In the genomic region with DNA sequence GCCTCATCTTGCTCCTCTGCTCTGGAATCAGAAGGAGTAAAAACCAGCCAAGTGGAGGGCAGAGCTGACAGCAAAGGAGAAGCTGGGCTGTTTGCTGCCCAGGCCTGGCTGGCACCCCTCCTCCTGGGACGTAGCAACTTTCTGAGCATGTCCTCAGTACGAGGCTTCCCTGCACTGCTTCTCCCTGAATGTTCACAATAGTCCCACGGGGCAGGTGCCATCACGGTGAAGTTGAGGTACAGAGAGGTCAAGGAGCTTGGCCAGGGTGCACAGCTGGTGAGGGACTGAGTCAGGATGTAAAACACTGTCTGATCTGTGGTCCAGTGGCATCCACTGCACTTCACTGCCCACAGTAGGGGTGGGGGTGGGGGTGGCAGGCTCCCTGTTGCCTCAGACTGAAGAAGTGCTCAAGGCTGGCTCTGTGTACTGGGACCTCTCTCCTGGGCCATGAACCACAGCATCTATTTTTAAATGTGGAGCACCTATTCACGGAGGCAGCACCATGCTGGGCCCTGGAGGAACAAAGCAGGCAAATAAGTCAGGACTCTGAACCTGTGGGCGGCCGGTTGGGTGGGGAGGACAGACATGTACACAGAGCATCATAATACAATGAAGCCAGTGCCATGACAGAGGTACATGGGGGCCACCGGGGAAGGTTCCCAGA, we compare ENCODE assay signal across 23 cellular contexts.
"Had no signal": no experiment of that assay in that cellular context is flagged by ENCODE, and none has a peak within 500 bp of the region (broad histone marks: within the 10 kb centered on the region; RNA-seq: fewer than 3 reads in every experiment).

No MANE protein-coding gene starts in this region.

- H3K27me3 ChIP-seq: cardiac muscle cell, hepatocyte, SJCRH30 had no signal

- H3K27ac Mint-ChIP-seq: activated T-helper 17 cell treated with anti-CD3 and anti-CD28 coated beads, Interleukin-2, amount 50 U/mL, for 72 hours; immature natural killer cell; nephron; T-cell; T-helper 2 cell treated with Interferon-gamma antibody and Interleukin-4, amounts not matched to agents 5 μg/mL and 100 μg/mL, for 36 hours; type B pancreatic cell had no signal

- H3K27ac ChIP-seq: cardiac muscle cell, hepatocyte, left ventricle myocardium inferior, SJCRH30, thoracic aorta had no signal

- H3K4me1 Mint-ChIP-seq: activated T-helper 17 cell treated with anti-CD3 and anti-CD28 coated beads, Interleukin-2, amount 50 U/mL, for 72 hours; immature natural killer cell; nephron had no signal

- H3K36me3 ChIP-seq: cardiac muscle cell, left ventricle myocardium inferior, SJCRH30, thoracic aorta had no signal

- H3K4me3 ChIP-seq: cardiac muscle cell, hepatocyte, left ventricle myocardium inferior, SJCRH30, thoracic aorta had no signal

- DNase-seq: activated CD4-positive, alpha-beta T cell treated with anti-CD3 and anti-CD28 coated beads, Interleukin-2, amount 50 U/mL, for 4 hours; activated CD8-positive, alpha-beta memory T cell treated with anti-CD3 and anti-CD28 coated beads for 24 hours; activated naive CD4-positive, alpha-beta T cell treated with Interleukin-2 at 50 U/mL for 16 hours; dermis blood vessel endothelial cell; effector CD8-positive, alpha-beta T cell; foreskin melanocyte; immature natural killer cell; left ventricle myocardium inferior; mammary epithelial cell; midbrain; occipital lobe; SJCRH30; stimulated activated CD4-positive, alpha-beta T cell treated with anti-CD3 and anti-CD28 coated beads, Interleukin-4, amount 100 ng/mL, for 1 hour; stimulated activated naive CD4-positive, alpha-beta T cell; T-cell had no signal

- H3K36me3 Mint-ChIP-seq: type B pancreatic cell had no signal

- H3K4me1 ChIP-seq: SJCRH30 had no signal

- ATAC-seq: activated T-helper 17 cell treated with anti-CD3 and anti-CD28 coated beads, Interleukin-2, amount 50 U/mL, for 72 hours; esophagus mucosa; T-cell had no signal

- H3K27me3 Mint-ChIP-seq: activated T-helper 17 cell treated with anti-CD3 and anti-CD28 coated beads, Interleukin-2, amount 50 U/mL, for 72 hours; T-cell; type B pancreatic cell had no signal

- H3K4me3 Mint-ChIP-seq: activated T-helper 17 cell treated with anti-CD3 and anti-CD28 coated beads, Interleukin-2, amount 50 U/mL, for 72 hours; immature natural killer cell; nephron; T-cell; T-helper 2 cell treated with Interferon-gamma antibody and Interleukin-4, amounts not matched to agents 5 μg/mL and 100 μg/mL, for 36 hours; type B pancreatic cell had no signal
